Comparison of ENCODE assay signal across 23 cellular contexts in the genomic region with DNA sequence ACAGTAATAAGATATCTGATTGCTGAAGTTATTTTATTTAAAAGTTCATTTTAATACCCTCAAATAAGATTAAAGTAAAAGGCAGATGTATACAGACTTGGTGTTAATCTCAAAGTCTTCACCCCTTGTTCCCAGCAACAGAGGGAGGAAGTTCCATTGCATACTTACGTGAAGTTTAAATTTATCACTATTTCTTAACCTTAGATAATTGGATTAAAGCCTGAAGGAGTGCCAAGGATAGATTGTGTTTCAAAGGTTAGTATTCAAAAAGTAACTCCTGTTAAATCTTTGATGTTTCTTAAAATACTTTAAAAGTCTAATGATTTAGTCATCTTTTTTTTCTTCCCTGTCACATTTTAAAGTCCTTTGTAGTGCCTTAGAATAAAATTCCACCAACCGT.
"Had no signal": no experiment of that assay in that cellular context is flagged by ENCODE, and none has a peak within 500 bp of the region (broad histone marks: within the 10 kb centered on the region; RNA-seq: fewer than 3 reads in every experiment).

No MANE protein-coding gene starts in this region.

- ATAC-seq: activated naive CD4-positive, alpha-beta T cell treated with anti-CD3 and anti-CD28 coated beads, Interleukin-2, amount 50 U/mL, for 72 hours; activated T-helper 17 cell treated with anti-CD3 and anti-CD28 coated beads, Interleukin-2, amount 50 U/mL, for 72 hours; gastroesophageal sphincter; left cardiac atrium; lower lobe of right lung; naive thymus-derived CD4-positive, alpha-beta T cell had no signal

- H3K4me1 Mint-ChIP-seq: neural progenitor cell had no signal

- FAIRE-seq: islet of Langerhans had no signal

- H3K4me3 ChIP-seq: breast epithelium, colonic mucosa, esophagus muscularis mucosa, gastroesophageal sphincter, lower lobe of right lung, neural progenitor cell, spleen, thoracic aorta, upper lobe of left lung had no signal

- DNase-seq: activated CD4-positive, CD25-positive, alpha-beta regulatory T cell treated with anti-CD3 and anti-CD28 coated beads, Interleukin-2, amount 50 U/mL, for 72 hours; activated T-cell treated with anti-CD3 and anti-CD28 coated beads, Interleukin-2, amount 50 U/mL, for 1 hour; head of caudate nucleus; hypothalamus; left cardiac atrium; lower lobe of right lung; naive thymus-derived CD4-positive, alpha-beta T cell; retina; spleen; stimulated activated CD4-positive, alpha-beta T cell treated with anti-CD3 and anti-CD28 coated beads, Interleukin-4, amount 100 ng/mL, for 1 hour; stimulated activated naive CD4-positive, alpha-beta T cell treated with Interleukin-2 at 50 U/mL for 16 hours; upper lobe of left lung; WERI-Rb-1 had no signal

- H3K4me3 Mint-ChIP-seq: activated T-helper 17 cell treated with anti-CD3 and anti-CD28 coated beads, Interleukin-2, amount 50 U/mL, for 72 hours; central memory CD8-positive, alpha-beta T cell; naive thymus-derived CD4-positive, alpha-beta T cell; neural progenitor cell had no signal

- H3K27me3 Mint-ChIP-seq: activated T-helper 17 cell treated with anti-CD3 and anti-CD28 coated beads, Interleukin-2, amount 50 U/mL, for 72 hours; central memory CD8-positive, alpha-beta T cell; naive thymus-derived CD4-positive, alpha-beta T cell had no signal

- H3K9me3 Mint-ChIP-seq: activated T-helper 17 cell treated with anti-CD3 and anti-CD28 coated beads, Interleukin-2, amount 50 U/mL, for 72 hours had no signal

- H3K27ac Mint-ChIP-seq: activated naive CD4-positive, alpha-beta T cell treated with anti-CD3 and anti-CD28 coated beads, Interleukin-2, amount 50 U/mL, for 72 hours; activated T-helper 17 cell treated with anti-CD3 and anti-CD28 coated beads, Interleukin-2, amount 50 U/mL, for 72 hours; neural progenitor cell had no signal
